8 cellular contexts compared by ENCODE assay signal in genomic region chr16:11852092-11852809, GRCh38. TPM values are rescaled to one million over a fixed set of nuclear protein-coding genes. Genes with fewer than 3 reads are reported as not detected.
DNase-seq lines count a peak whose midpoint lies in the region; ATAC-seq and TF ChIP-seq lines count a peak whose summit lies in the region.

No MANE protein-coding gene starts in this region.

- H3K9me3 Mint-ChIP-seq in activated CD8-positive, alpha-beta memory T cell treated with anti-CD3 and anti-CD28 coated beads, Interleukin-2, amount 10 ng/mL, durations not matched to agents 7 days and 5 days (ENCODE audit: low read depth): no peaks in the 10 kb centered on the region

- no peak for DNase-seq in activated CD8-positive, alpha-beta memory T cell treated with anti-CD3 and anti-CD28 coated beads, Interleukin-2, amount 10 ng/mL, durations not matched to agents 7 days and 5 days
- DNase-seq in activated CD8-positive, alpha-beta memory T cell treated with anti-CD3 and anti-CD28 coated beads, Interleukin-2, amount 50 U/mL, for 4 hours: no peak
- DNase-seq in WERI-Rb-1 (no peak), right cardiac atrium (no peak), smooth muscle cell (lab: John Stamatoyannopoulos, UW; ENCODE audit: unreplicated experiment) (no peak), posterior cingulate gyrus (no peak), NCI-H2196 (lab: John Stamatoyannopoulos, UW; ENCODE audit: unreplicated experiment) (no peak)

- 48% methylated on average over 33 of the region's 33 CpGs for WGBS in right cardiac atrium
- 64% methylated on average over 32 of the region's 33 CpGs for WGBS in smooth muscle cell (ENCODE audit: low lambda C conversion rate)

- no peaks in the 10 kb centered on the region for H3K27me3 Mint-ChIP-seq in activated CD8-positive, alpha-beta memory T cell treated with anti-CD3 and anti-CD28 coated beads, Interleukin-2, amount 10 ng/mL, durations not matched to agents 7 days and 5 days

- H3K4me1 Mint-ChIP-seq in activated CD8-positive, alpha-beta memory T cell treated with anti-CD3 and anti-CD28 coated beads, Interleukin-2, amount 10 ng/mL, durations not matched to agents 7 days and 5 days: peaks cover 54% of the 10 kb centered on the region

- H4K20me1 ChIP-seq in smooth muscle cell (ENCODE audit: low read depth): peaks cover 61% of the 10 kb centered on the region

- peak overlapping the region; percentile 96 for H3K27ac Mint-ChIP-seq in activated CD8-positive, alpha-beta memory T cell treated with anti-CD3 and anti-CD28 coated beads, Interleukin-2, amount 10 ng/mL, durations not matched to agents 7 days and 5 days

- intact Hi-C loops in right cardiac atrium (cut with DNase I): no loop called here
- intact Hi-C loops in posterior cingulate gyrus (cut with DNase I): no loop called here

- H3K27me3 ChIP-seq in WERI-Rb-1 (ENCODE audit: insufficient read depth, low read depth, severe bottlenecking): no peaks in the 10 kb centered on the region
- H3K27me3 ChIP-seq in right cardiac atrium (ENCODE audit: control insufficient read depth, insufficient read depth): no peaks in the 10 kb centered on the region
- no peaks in the 10 kb centered on the region for H3K27me3 ChIP-seq in smooth muscle cell (ENCODE audit: low read depth)

- TF ChIP-seq CTCF in WERI-Rb-1 (IDR thresholded peaks at IDR 0.05; ENCODE audit: low read depth, low read length) (no peak), smooth muscle cell (IDR thresholded peaks at IDR 0.05; ENCODE audit: borderline replicate concordance, insufficient read depth, poor library complexity, severe bottlenecking) (no peak)

- peak overlapping the region; percentile 88 for H2AFZ ChIP-seq in smooth muscle cell (ENCODE audit: low read depth)

- H3K36me3 Mint-ChIP-seq in activated CD8-positive, alpha-beta memory T cell treated with anti-CD3 and anti-CD28 coated beads, Interleukin-2, amount 10 ng/mL, durations not matched to agents 7 days and 5 days: peaks cover 35% of the 10 kb centered on the region

- H3K9ac ChIP-seq in smooth muscle cell (ENCODE audit: low read depth): peak overlapping the region; percentile 76

- peaks cover 2% of the 10 kb centered on the region for H3K4me1 ChIP-seq in right cardiac atrium (ENCODE audit: control insufficient read depth, insufficient read depth, low read length)
- peaks cover 14% of the 10 kb centered on the region for H3K4me1 ChIP-seq in smooth muscle cell (ENCODE audit: low read depth)

- CTCF ChIA-PET in activated CD8-positive, alpha-beta memory T cell treated with anti-CD3 and anti-CD28 coated beads, Interleukin-2, amount 10 ng/mL, durations not matched to agents 7 days and 5 days (lab: Charles Lee): interaction anchor here (1.3 kb wide), 2 partner anchors 55 to 216 kb away, joined by 3 to 4 read pairs; partner anchors contain the start of gene ZC3H7A

- H3K9me3 ChIP-seq in WERI-Rb-1 (ENCODE audit: severe bottlenecking) (no peaks in the 10 kb centered on the region), right cardiac atrium (ENCODE audit: control insufficient read depth, low read length) (no peaks in the 10 kb centered on the region), smooth muscle cell (replicated peaks; ENCODE audit: low read depth) (no peaks in the 10 kb centered on the region)

- H3K4me3 ChIP-seq in WERI-Rb-1 (ENCODE audit: low read depth, low read length) (peak overlapping the region; percentile 91), right cardiac atrium (ENCODE audit: low read length) (peak overlapping the region; percentile 86), smooth muscle cell (peak overlapping the region; percentile 79)

- no peaks in the 10 kb centered on the region for H3F3A ChIP-seq in smooth muscle cell (ENCODE audit: low read depth)

- peak overlapping the region; percentile 93 for H3K27ac ChIP-seq in WERI-Rb-1
- peak overlapping the region; percentile 49 for H3K27ac ChIP-seq in right cardiac atrium (ENCODE audit: low read length)
- H3K27ac ChIP-seq in smooth muscle cell (ENCODE audit: low read depth): peak overlapping the region; percentile 81

- H3K4me3 Mint-ChIP-seq in activated CD8-positive, alpha-beta memory T cell treated with anti-CD3 and anti-CD28 coated beads, Interleukin-2, amount 10 ng/mL, durations not matched to agents 7 days and 5 days: peak overlapping the region; percentile 93

- ATAC-seq in activated CD8-positive, alpha-beta memory T cell treated with anti-CD3 and anti-CD28 coated beads, Interleukin-2, amount 10 ng/mL, durations not matched to agents 7 days and 5 days: no peak
- ATAC-seq in right cardiac atrium (no peak), HG03139 (IDR thresholded peaks at IDR 0.05; ENCODE audit: unreplicated experiment) (no peak)

- peak overlapping the region; percentile 93 for H3K4me2 ChIP-seq in smooth muscle cell

- H3K79me2 ChIP-seq in smooth muscle cell (ENCODE audit: low read depth): peaks cover 76% of the 10 kb centered on the region

- H3K36me3 ChIP-seq in WERI-Rb-1: peaks cover 59% of the 10 kb centered on the region
- H3K36me3 ChIP-seq in smooth muscle cell (ENCODE audit: low read depth): no peaks in the 10 kb centered on the region

RNA-seq across cellular contexts. Expression of gene RSL1D1, which starts 0.9 kb away (rescaled TPM):
- 100 to 1,000 TPM; 128 to 221 TPM for total RNA-seq in activated CD8-positive, alpha-beta memory T cell treated with anti-CD3 and anti-CD28 coated beads, Interleukin-2, amount 10 ng/mL, durations not matched to agents 7 days and 5 days
- total RNA-seq in right cardiac atrium: 100 to 1,000 TPM; 103 to 114 (median 109) TPM
- polyA plus RNA-seq in right cardiac atrium: 46.8 TPM
- 157 and 165 TPM in 2 replicates for total RNA-seq in smooth muscle cell
- 104 and 138 TPM in 2 replicates for polyA plus RNA-seq in smooth muscle cell

RNA-seq across cellular contexts. Expression of gene ZC3H7A, which starts 55.2 kb away (rescaled TPM):
- 10 to 100 TPM; 70.7 to 85.9 TPM for total RNA-seq in activated CD8-positive, alpha-beta memory T cell treated with anti-CD3 and anti-CD28 coated beads, Interleukin-2, amount 10 ng/mL, durations not matched to agents 7 days and 5 days
- 10 to 100 TPM; 29.2 to 32.2 (median 31.0) TPM for total RNA-seq in right cardiac atrium
- 18.7 TPM for polyA plus RNA-seq in right cardiac atrium
- total RNA-seq in smooth muscle cell: 38.6 and 43.4 TPM in 2 replicates
- 31.3 and 37.3 TPM in 2 replicates for polyA plus RNA-seq in smooth muscle cell
